1 cellular context compared by ENCODE assay signal in genomic region chrX:9542106-9542764, GRCh38.
TF ChIP-seq lines count a peak whose summit lies in the region.

No MANE protein-coding gene starts in this region.

TF ChIP-seq in HEK293, 187 proteins besides CTCF, POLR2A, EP300 and RAD21:
- no peak for TF ChIP-seq SCRT2 (tag by site-specific recombination; IDR thresholded peaks at IDR 0.05)
- TF ChIP-seq TCF7L2 (IDR thresholded peaks at IDR 0.05; ENCODE audit: borderline replicate concordance, low read depth, low read length), result peak; percentile 94
- peak; percentile 67; the same call in 1 of the 2 replicates for TF ChIP-seq TRIM28 (IDR thresholded peaks at IDR 0.05; ENCODE audit: borderline replicate concordance, low read length)
- TF ChIP-seq MEIS1 (CRISPR knock-in tag; IDR thresholded peaks at IDR 0.05; ENCODE audit: borderline replicate concordance), result 0 out of 2 replicates have a peak, but pooled peaks have one; percentile 38
- no peak for TF ChIP-seq PRDM6 (tag by site-specific recombination; IDR thresholded peaks at IDR 0.05)
- no peak for TF ChIP-seq ZNF350 (tag by site-specific recombination; IDR thresholded peaks at IDR 0.05)
- no peak for TF ChIP-seq ZNF623 (tag by site-specific recombination; IDR thresholded peaks at IDR 0.05)
- no peak for TF ChIP-seq HIC1 (tag by site-specific recombination; IDR thresholded peaks at IDR 0.05)
